ENCODE assay signal across 24 cellular contexts in the genomic region with DNA sequence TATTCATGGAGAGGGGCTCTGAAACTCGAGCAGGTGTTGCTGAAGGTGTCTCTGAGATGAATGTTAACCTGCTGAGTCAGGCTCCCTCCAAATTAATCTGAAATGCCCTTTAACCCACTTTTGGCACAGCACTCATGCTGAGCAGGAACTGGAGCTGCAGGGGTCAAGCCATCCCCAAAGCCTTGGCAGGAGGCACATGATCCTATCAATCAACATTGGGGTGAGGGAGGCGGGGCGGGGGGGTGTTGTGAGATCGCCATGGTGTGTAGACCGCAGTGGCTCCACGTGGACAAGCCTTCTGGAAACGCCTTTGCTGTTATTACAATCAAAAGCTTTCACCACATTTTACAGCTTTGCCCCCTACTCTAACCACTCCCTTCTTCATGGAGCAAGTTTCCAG. TPM values are rescaled to one million over a fixed set of nuclear protein-coding genes. Genes with fewer than 3 reads are reported as not detected.
"Had no signal": no experiment of that assay in that cellular context is flagged by ENCODE, and none has a peak within 500 bp of the region (broad histone marks: within the 10 kb centered on the region; RNA-seq: fewer than 3 reads in every experiment).

No MANE protein-coding gene starts in this region.

- H3K9me3 ChIP-seq: MG63 had no signal

- ATAC-seq: activated CD8-positive, alpha-beta memory T cell treated with anti-CD3 and anti-CD28 coated beads, Interleukin-2, amount 10 ng/mL, durations not matched to agents 7 days and 5 days; PC-3 had no signal

- DNase-seq: activated B cell treated with CpG ODN at 0.5 μM for 24 hours; activated CD4-positive, alpha-beta T cell treated with anti-CD3 and anti-CD28 coated beads for 1 hour; activated CD4-positive, alpha-beta T cell treated with anti-CD3 and anti-CD28 coated beads, Interleukin-2, amount 10 ng/mL, durations not matched to agents 24 days and 14 days; activated CD4-positive, alpha-beta T cell treated with anti-CD3 and anti-CD28 coated beads, Interleukin-2, amount 50 U/mL, for 48 hours; activated CD8-positive, alpha-beta memory T cell treated with anti-CD3 and anti-CD28 coated beads, Interleukin-2, amount 10 ng/mL, durations not matched to agents 7 days and 5 days; activated effector memory CD4-positive, alpha-beta T cell treated with Interleukin-2 at 50 U/mL for 16 hours; activated naive CD4-positive, alpha-beta T cell; activated T-cell treated with anti-CD3 and anti-CD28 coated beads, Interleukin-2, amount 50 U/mL, for 24 hours; aorta; MG63; MV-4-11; NCI-H1092 treated with DMSO at 0.1 percent for 48 hours; NCI-H1417 treated with DMSO at 0.1 percent for 48 hours; NCI-H1694; NCI-H2029 treated with DMSO at 0.1 percent for 48 hours; NCI-H345; NCI-H510A; NCI-H526 treated with DMSO at 0.1 percent for 48 hours; PC-3; SHP77 had no signal

- FAIRE-seq: RCC 7860, TTC549 had no signal

- H3K4me3 ChIP-seq: MG63 had no signal

- H3K36me3 ChIP-seq: MG63 had no signal

RNA-seq across cellular contexts. Expression of gene ENPP6, which starts 16.5 kb away (rescaled TPM):
- total RNA-seq: activated B cell treated with CpG ODN at 0.5 μM for 24 hours, bronchial epithelial cell, PC-3, SK-MEL-5 had no signal
